Comparison of ENCODE assay signal across 18 cellular contexts in the genomic region with DNA sequence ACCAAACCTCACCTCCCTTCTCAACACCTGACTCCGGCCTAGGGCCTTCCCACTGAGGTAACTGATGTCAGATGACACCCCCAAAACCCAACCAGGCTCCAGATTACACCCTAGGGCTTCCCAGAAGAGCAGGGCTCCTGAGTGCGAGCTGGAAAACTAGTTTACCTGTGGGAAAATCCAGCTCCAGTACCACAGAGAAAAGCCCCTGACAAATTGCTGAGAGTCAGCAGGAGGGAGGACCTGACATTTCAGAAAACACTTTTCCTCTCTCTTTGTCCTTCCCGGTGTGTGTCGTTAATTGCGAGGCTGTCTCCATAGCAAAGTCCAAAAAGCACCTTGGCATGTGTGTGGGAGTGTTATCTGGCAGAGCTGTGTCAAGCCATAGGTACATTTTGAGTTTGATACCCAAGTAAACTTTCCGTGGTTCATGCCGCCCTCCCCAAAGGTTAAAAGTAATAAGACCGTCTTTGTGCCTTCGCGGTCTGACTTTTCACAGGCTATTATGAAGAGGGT.
DNase-seq lines count a peak whose midpoint lies in the region; ATAC-seq and TF ChIP-seq lines count a peak whose summit lies in the region.
"Had no signal": no experiment of that assay in that cellular context is flagged by ENCODE, and none has a peak within 500 bp of the region (broad histone marks: within the 10 kb centered on the region; RNA-seq: fewer than 3 reads in every experiment).

No MANE protein-coding gene starts in this region.

- 64% methylated on average over 10 of the region's 10 CpGs for WGBS in mammary epithelial cell (ENCODE audit: low coverage, missing lambda C conversion rate)
- 54 to 58% methylated on average over 10 of the region's 10 CpGs for WGBS in ectodermal cell, 2 experiments
- WGBS in tibial nerve, 2 donors, result 59 to 61% methylated on average over 10 of the region's 10 CpGs

- in situ Hi-C loops in mammary epithelial cell (cut with MboI; ENCODE audit: low sequenced_read_pairs in 2 of 2), result no loop called here

- H3K27me3 ChIP-seq in mammary epithelial cell (ENCODE audit: insufficient read depth, low read length), result no peaks in the 10 kb centered on the region
- no peaks in the 10 kb centered on the region for H3K27me3 ChIP-seq in ectodermal cell (ENCODE audit: control insufficient read depth, insufficient read depth, low read length, poor library complexity, severe bottlenecking)
- H3K27me3 ChIP-seq in tibial nerve, result no peaks in the 10 kb centered on the region
- H3K27me3 ChIP-seq: gastrocnemius medialis had no signal

- H4K20me1 ChIP-seq in mammary epithelial cell (ENCODE audit: insufficient read depth, low read length), result no peaks in the 10 kb centered on the region

- H3K4me2 ChIP-seq in mammary epithelial cell (ENCODE audit: insufficient read depth, low read depth, low read length), result no peak overlapping the region

- H3K4me3 ChIP-seq in mammary epithelial cell (replicated peaks in 1 of 3; ENCODE audit: insufficient read depth in 1 of 3, low read depth in 2 of 3, low read length in 3 of 3) (no peak overlapping the region), ectodermal cell (ENCODE audit: insufficient read depth, low read depth, low read length) (no peak overlapping the region), tibial nerve (no peak overlapping the region)
- H3K4me3 ChIP-seq: gastrocnemius medialis, lung had no signal

- no peaks in the 10 kb centered on the region for H3K27me3 Mint-ChIP-seq in MCF 10A (ENCODE audit: insufficient read depth, unreplicated experiment)
- H3K27me3 Mint-ChIP-seq: natural killer cell treated with Interleukin-12 subunit alpha and Interleukin-12 subunit beta and Interleukin-15 and Interleukin-18, amount 100 ng/mL, for 72 hours had no signal

- no peak for TF ChIP-seq POLR2A in tibial nerve (IDR thresholded peaks at IDR 0.05)

- H3K27ac Mint-ChIP-seq in MCF 10A (ENCODE audit: low read depth, unreplicated experiment), result no peak overlapping the region

- no peak overlapping the region for H3K4me3 Mint-ChIP-seq in MCF 10A (ENCODE audit: unreplicated experiment)

- H3K9me3 ChIP-seq in mammary epithelial cell (replicated peaks; ENCODE audit: insufficient read depth, low read length), result no peaks in the 10 kb centered on the region
- H3K9me3 ChIP-seq in ectodermal cell (ENCODE audit: control insufficient read depth, low read length), result no peaks in the 10 kb centered on the region
- H3K9me3 ChIP-seq in tibial nerve, result no peaks in the 10 kb centered on the region
- H3K9me3 ChIP-seq: gastrocnemius medialis had no signal

- no peaks in the 10 kb centered on the region for H3K36me3 Mint-ChIP-seq in MCF 10A (ENCODE audit: insufficient read depth, unreplicated experiment)
- H3K36me3 Mint-ChIP-seq: natural killer cell treated with Interleukin-12 subunit alpha and Interleukin-12 subunit beta and Interleukin-15 and Interleukin-18, amount 100 ng/mL, for 72 hours had no signal

- peak; percentile 44 for DNase-seq in mammary epithelial cell
- no peak for DNase-seq in MCF 10A (ENCODE audit: unreplicated experiment)
- DNase-seq in mucosa of gallbladder (ENCODE audit: low spot score), result peak; percentile 20
- no peak for DNase-seq in tibial nerve (ENCODE audit: low spot score in 2 of 2)
- DNase-seq in nucleus accumbens (lab: John Stamatoyannopoulos, UW), result no peak
- DNase-seq: anterior cingulate cortex, gastrocnemius medialis, NCI-H1417 treated with DMSO at 0.1 percent for 48 hours, NCI-H345, retina had no signal

- peak overlapping the region; percentile 65 for H2AFZ ChIP-seq in mammary epithelial cell (ENCODE audit: low read depth, low read length)

- no peak for TF ChIP-seq CTCF in mammary epithelial cell (conservative IDR thresholded peaks at IDR 0.05 in 1 of 2, IDR thresholded peaks at IDR 0.05 in 1 of 2; ENCODE audit: extremely low read depth in 1 of 2, insufficient read depth in 1 of 2, low read depth in 1 of 2, low read length in 2 of 2)
- no peak for TF ChIP-seq CTCF in MCF 10A (IDR thresholded peaks at IDR 0.05; ENCODE audit: unreplicated experiment)
- no peak for TF ChIP-seq CTCF in tibial nerve (IDR thresholded peaks at IDR 0.05)

- dilution Hi-C loops in mammary epithelial cell (cut with HindIII; ENCODE audit: low sequenced_read_pairs), result loop anchor here (5.0 kb wide), 1 partner anchor 73 kb away; no protein-coding TSS in a partner anchor

- intact Hi-C loops in mammary epithelial cell (cut with micrococcal nuclease), result no loop called here
- intact Hi-C loops in MCF 10A (cut with micrococcal nuclease), result no loop called here

- peaks cover 23% of the 10 kb centered on the region for H3K4me1 ChIP-seq in mammary epithelial cell (ENCODE audit: insufficient read depth, low read length)
- H3K4me1 ChIP-seq in ectodermal cell (ENCODE audit: control insufficient read depth, insufficient read depth, low read length), result peaks cover 12% of the 10 kb centered on the region
- H3K4me1 ChIP-seq in tibial nerve, result peaks cover 0 to 40% (median 4%) of the 10 kb centered on the region in 4 donors
- H3K4me1 ChIP-seq: gastrocnemius medialis had no signal

- H3K4me1 Mint-ChIP-seq in MCF 10A (ENCODE audit: insufficient read depth, unreplicated experiment), result peaks cover 13% of the 10 kb centered on the region

- H3K36me3 ChIP-seq in mammary epithelial cell (ENCODE audit: insufficient read depth, low read length), result no peaks in the 10 kb centered on the region
- H3K36me3 ChIP-seq in ectodermal cell (ENCODE audit: control insufficient read depth, insufficient read depth, low read length), result no peaks in the 10 kb centered on the region
- H3K36me3 ChIP-seq in tibial nerve, result no peaks in the 10 kb centered on the region
- H3K36me3 ChIP-seq: gastrocnemius medialis, WERI-Rb-1 had no signal

- H3K9me3 Mint-ChIP-seq in MCF 10A (ENCODE audit: unreplicated experiment), result no peaks in the 10 kb centered on the region
- H3K9me3 Mint-ChIP-seq: natural killer cell treated with Interleukin-12 subunit alpha and Interleukin-12 subunit beta and Interleukin-15 and Interleukin-18, amount 100 ng/mL, for 72 hours had no signal

- CTCF ChIA-PET in mammary epithelial cell (lab: Charles Lee; ENCODE audit: low non-redundant PET), result no interaction called here
- CTCF ChIA-PET in MCF 10A (lab: Yijun Ruan, JAX), result interaction anchor here (0.6 kb wide), 1 partner anchor 665 kb away, joined by 4 read pairs; no protein-coding TSS in a partner anchor

- POLR2A ChIA-PET in MCF 10A (lab: Yijun Ruan, JAX), result interaction anchor here (0.7 kb wide), 1 partner anchor 32 kb away, joined by 4 read pairs; no protein-coding TSS in a partner anchor

- H3K9ac ChIP-seq in mammary epithelial cell (ENCODE audit: insufficient read depth, low read length), result no peak overlapping the region

- ATAC-seq in HG03571 (IDR thresholded peaks at IDR 0.05; ENCODE audit: unreplicated experiment) (no peak), HG03460 (IDR thresholded peaks at IDR 0.05; ENCODE audit: unreplicated experiment) (no peak)
- ATAC-seq: gastrocnemius medialis; natural killer cell treated with Interleukin-12 subunit alpha and Interleukin-12 subunit beta and Interleukin-15 and Interleukin-18, amount 100 ng/mL, for 72 hours; Right ventricle myocardium inferior had no signal

- TF ChIP-seq EP300 in tibial nerve (IDR thresholded peaks at IDR 0.05), result no peak

- BruUV-seq in mammary epithelial cell (replicated peaks; lab: Mats Ljungman, UMichigan) (no TSS peak), MCF 10A (replicated peaks; lab: Mats Ljungman, UMichigan) (no TSS peak)

- no peak overlapping the region for H3K27ac ChIP-seq in mammary epithelial cell (ENCODE audit: insufficient read depth, low read depth, low read length)
- H3K27ac ChIP-seq in ectodermal cell (ENCODE audit: insufficient read depth, low read depth, low read length, poor library complexity, severe bottlenecking), result peak overlapping the region; percentile 20
- peak overlapping the region in 3 of 4 donors; percentile 4 to 54 (median 14) for H3K27ac ChIP-seq in tibial nerve
- H3K27ac ChIP-seq: C4-2B, gastrocnemius medialis, WERI-Rb-1 had no signal

- no peaks in the 10 kb centered on the region for H3K79me2 ChIP-seq in mammary epithelial cell (ENCODE audit: insufficient read depth, low read length)

Comparison
In these comparisons a context has a peak if more than half of its experiments do, and no peak if none do; other contexts are left out.
1. DNase-seq: peak in mammary epithelial cell (single experiment) and mucosa of gallbladder (single experiment); none in MCF 10A (single experiment), tibial nerve (0 of 2) and nucleus accumbens (0 of 56).